ENCODE assay signal across 8 cellular contexts in genomic region chrX:70432936-70433847, GRCh38. TPM values are rescaled to one million over a fixed set of nuclear protein-coding genes. Genes with fewer than 3 reads are reported as not detected.
DNase-seq lines count a peak whose midpoint lies in the region; ATAC-seq and TF ChIP-seq lines count a peak whose summit lies in the region.

No MANE protein-coding gene starts in this region.

- H3K4me1 ChIP-seq in HAP-1, result peaks cover 8% of the 10 kb centered on the region
- H3K4me1 ChIP-seq in right lobe of liver, result no peaks in the 10 kb centered on the region

- H3K9me3 Mint-ChIP-seq in activated naive CD8-positive, alpha-beta T cell treated with anti-CD3 and anti-CD28 coated beads, Interleukin-2, amount 10 ng/mL, durations not matched to agents 7 days and 5 days, result no peaks in the 10 kb centered on the region

- POLR2A ChIA-PET in activated naive CD8-positive, alpha-beta T cell treated with anti-CD3 and anti-CD28 coated beads, Interleukin-2, amount 10 ng/mL, durations not matched to agents 7 days and 5 days (lab: Charles Lee), result interaction anchor here (0.7 to 1.7 kb wide), 7 partner anchors 10 to 1844 kb away, joined by 3 to 7 read pairs (median 5); partner anchors contain the start of genes GDPD2, IGBP1, KIF4A and PDZD11

- peak overlapping the region; percentile 42 for H3K4me3 ChIP-seq in HAP-1
- peak overlapping the region; percentile 45 to 60 (median 58) for H3K4me3 ChIP-seq in right lobe of liver

- no peak for ATAC-seq in activated naive CD8-positive, alpha-beta T cell treated with anti-CD3 and anti-CD28 coated beads, Interleukin-2, amount 10 ng/mL, durations not matched to agents 7 days and 5 days (ENCODE audit: low read depth)
- ATAC-seq in right lobe of liver, result no peak

- H3K4me3 Mint-ChIP-seq in activated naive CD8-positive, alpha-beta T cell treated with anti-CD3 and anti-CD28 coated beads, Interleukin-2, amount 10 ng/mL, durations not matched to agents 7 days and 5 days, result peak overlapping the region; percentile 89

- WGBS in right lobe of liver (ENCODE audit: insufficient coverage, low coverage, low lambda C conversion rate, missing lambda C conversion rate), result 67% methylated on average over 13 of the region's 15 CpGs

- DNase-seq in HAP-1 (ENCODE audit: low spot score in 2 of 2), result no peak
- DNase-seq in activated naive CD8-positive, alpha-beta T cell treated with anti-CD3 and anti-CD28 coated beads, Interleukin-2, amount 10 ng/mL, durations not matched to agents 7 days and 5 days, result no peak
- DNase-seq in right lobe of liver, result no peak
- no peak for DNase-seq in activated effector memory CD4-positive, alpha-beta T cell treated with Interleukin-2 at 50 U/mL for 16 hours
- no peak for DNase-seq in activated CD4-positive, CD25-positive, alpha-beta regulatory T cell (lab: John Stamatoyannopoulos, UW)
- DNase-seq in Kasumi-1 (lab: John Stamatoyannopoulos, UW), result no peak
- no peak for DNase-seq in mesenteric fat pad (ENCODE audit: low spot score)

- H3K27me3 Mint-ChIP-seq in activated naive CD8-positive, alpha-beta T cell treated with anti-CD3 and anti-CD28 coated beads, Interleukin-2, amount 10 ng/mL, durations not matched to agents 7 days and 5 days, result peaks cover 5% of the 10 kb centered on the region

- H3K36me3 ChIP-seq in HAP-1 (replicated peaks) (no peaks in the 10 kb centered on the region), right lobe of liver (no peaks in the 10 kb centered on the region)

- H3K4me1 Mint-ChIP-seq in activated naive CD8-positive, alpha-beta T cell treated with anti-CD3 and anti-CD28 coated beads, Interleukin-2, amount 10 ng/mL, durations not matched to agents 7 days and 5 days, result peaks cover 10% of the 10 kb centered on the region

- in situ Hi-C loops in HAP-1 (cut with MboI; ENCODE audit: low sequenced_read_pairs), result no loop called here

- no peaks in the 10 kb centered on the region for H3K36me3 Mint-ChIP-seq in activated naive CD8-positive, alpha-beta T cell treated with anti-CD3 and anti-CD28 coated beads, Interleukin-2, amount 10 ng/mL, durations not matched to agents 7 days and 5 days

- H3K27me3 ChIP-seq in HAP-1 (ENCODE audit: low read depth) (no peaks in the 10 kb centered on the region), right lobe of liver (no peaks in the 10 kb centered on the region)

- intact Hi-C loops in right lobe of liver (cut with DNase I), result no loop called here

- H3K27ac Mint-ChIP-seq in activated naive CD8-positive, alpha-beta T cell treated with anti-CD3 and anti-CD28 coated beads, Interleukin-2, amount 10 ng/mL, durations not matched to agents 7 days and 5 days, result peak overlapping the region; percentile 87

- no peaks in the 10 kb centered on the region for H3K9me3 ChIP-seq in HAP-1
- H3K9me3 ChIP-seq in right lobe of liver, result no peaks in the 10 kb centered on the region

- TF ChIP-seq CTCF in 22Rv1 (IDR thresholded peaks at IDR 0.05), result no peak
- TF ChIP-seq CTCF in right lobe of liver (IDR thresholded peaks at IDR 0.05), result no peak

- H3K27ac ChIP-seq in 22Rv1 (peak overlapping the region; percentile 73), right lobe of liver (no peak overlapping the region)

- no peak for TF ChIP-seq POLR2A in right lobe of liver (IDR thresholded peaks at IDR 0.05)

RNA-seq across cellular contexts. Expression of gene GDPD2, which starts 10.1 kb away (rescaled TPM):
- not detected for total RNA-seq in activated naive CD8-positive, alpha-beta T cell treated with anti-CD3 and anti-CD28 coated beads, Interleukin-2, amount 10 ng/mL, durations not matched to agents 7 days and 5 days
- not detected for total RNA-seq in right lobe of liver
- total RNA-seq in mesenteric fat pad, result not detected

RNA-seq across cellular contexts. Expression of gene DLG3, which starts 11.4 kb away (rescaled TPM):
- 10 to 100 TPM; 25.4 to 29.0 TPM for total RNA-seq in activated naive CD8-positive, alpha-beta T cell treated with anti-CD3 and anti-CD28 coated beads, Interleukin-2, amount 10 ng/mL, durations not matched to agents 7 days and 5 days
- total RNA-seq in right lobe of liver (1 to 10 TPM in 3 of 6 experiments, under 1 TPM in 3; 0.37 to 2.1 (median 1.1) TPM), mesenteric fat pad (4.6 TPM)
